Comparison of ENCODE assay signal across 8 cellular contexts in the genomic region with DNA sequence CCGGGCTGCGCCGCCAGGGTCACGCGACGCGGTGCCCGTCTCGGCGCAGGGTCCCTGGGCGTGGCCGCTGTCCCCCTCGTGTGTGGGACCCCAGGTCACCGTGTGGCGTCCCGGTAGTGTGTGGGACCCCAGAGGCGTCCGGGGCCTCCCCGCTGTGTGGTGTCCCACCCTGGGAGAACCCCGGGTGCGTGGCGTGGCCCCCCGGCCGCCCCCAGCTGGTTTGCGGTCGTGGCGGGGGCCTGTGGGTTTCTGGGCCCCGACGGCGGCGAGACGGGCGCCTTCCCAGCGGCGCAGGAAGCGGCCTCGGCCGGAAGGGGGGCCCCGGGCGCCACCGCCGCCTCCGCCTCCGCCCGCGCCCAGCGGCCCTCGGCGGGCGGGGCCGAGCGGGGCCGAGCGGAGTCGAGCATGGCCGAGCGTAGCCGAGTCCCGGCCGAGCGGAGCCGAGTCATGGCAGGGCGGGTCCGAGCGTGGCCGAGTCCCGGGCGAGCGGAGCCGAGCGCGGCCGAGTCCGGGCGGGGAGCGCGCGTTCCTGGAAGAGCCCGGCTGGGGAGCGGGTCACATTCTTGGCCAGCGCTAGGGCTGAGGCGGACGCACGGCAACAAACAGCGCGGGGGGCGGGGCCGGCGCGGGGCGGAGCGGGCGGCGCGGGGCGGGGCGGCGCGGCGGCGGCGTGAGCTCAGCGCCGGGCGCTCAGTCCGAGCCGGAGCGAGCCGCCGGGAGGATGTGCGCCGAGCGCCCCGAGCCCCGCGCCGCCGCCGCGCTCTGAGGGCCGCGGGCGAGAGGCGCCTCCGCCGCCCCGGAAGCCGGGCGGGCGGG. TPM values are rescaled to one million over a fixed set of nuclear protein-coding genes. Genes with fewer than 3 reads are reported as not detected.
DNase-seq lines count a peak whose midpoint lies in the region; ATAC-seq and TF ChIP-seq lines count a peak whose summit lies in the region.

No MANE protein-coding gene starts in this region.

- intact Hi-C loops in left lung (cut with DNase I), result no loop called here

- H3K36me3 ChIP-seq in left lung, result no peaks in the 10 kb centered on the region

- peak overlapping the region; percentile 93 for H3K27ac ChIP-seq in C4-2B
- H3K27ac ChIP-seq in left lung, result peak overlapping the region; percentile 95 to 98

- peaks cover 0 to 9% of the 10 kb centered on the region in 2 donors for H3K27me3 ChIP-seq in left lung

- peak; percentile 88 for ATAC-seq in GM19351 (IDR thresholded peaks at IDR 0.05; ENCODE audit: unreplicated experiment)
- peak; percentile 76 for ATAC-seq in HG03469 (IDR thresholded peaks at IDR 0.05; ENCODE audit: unreplicated experiment)
- peak; percentile 85 for ATAC-seq in left lung

- TF ChIP-seq CTCF in C4-2B (conservative IDR thresholded peaks at IDR 0.05) (no peak; the same call in 1 of the 2 replicates), left lung (IDR thresholded peaks at IDR 0.05) (no peak)

- H3K9me3 ChIP-seq in left lung, result no peaks in the 10 kb centered on the region

- DNase-seq in NCI-H526 (lab: John Stamatoyannopoulos, UW) (peak; percentile 74 to 98), cortex of kidney (lab: John Stamatoyannopoulos, UW) (peak; percentile 84), left lung (peak; percentile 95 to 98)
- peak; percentile 92 for DNase-seq in activated CD4-positive, alpha-beta T cell treated with anti-CD3 and anti-CD28 coated beads, Interleukin-2, amount 50 U/mL, for 1 hour
- peak; percentile 92 to 95 for DNase-seq in stimulated activated CD4-positive, alpha-beta T cell treated with anti-CD3 and anti-CD28 coated beads, Interleukin-2, amount 100 ng/mL, for 24 hours

- peaks cover 14 to 47% of the 10 kb centered on the region in 2 donors for H3K4me1 ChIP-seq in left lung

- H3K4me3 ChIP-seq in left lung, result peak overlapping the region; percentile 46 to 51

RNA-seq across cellular contexts. Expression of a gene that starts 0.6 kb away (rescaled TPM):
- 10 to 100 TPM; 75.8 to 89.0 TPM for total RNA-seq in left lung

RNA-seq across cellular contexts. Expression of a gene that starts 33.0 kb away (rescaled TPM):
- 10 to 100 TPM; 51.6 to 69.7 TPM for total RNA-seq in left lung

Comparison
In these comparisons a context has a peak if more than half of its experiments do, and no peak if none do; other contexts are left out.
1. Peak in every context shown above with its lines: DNase-seq, ATAC-seq, H3K4me3 ChIP-seq and H3K27ac ChIP-seq.